ENCODE assay signal across 14 cellular contexts in genomic region chr20:51429144-51429482, GRCh38.
"Had no signal": no experiment of that assay in that cellular context is flagged by ENCODE, and none has a peak within 500 bp of the region (broad histone marks: within the 10 kb centered on the region; RNA-seq: fewer than 3 reads in every experiment).

No MANE protein-coding gene starts in this region.

- DNase-seq: activated CD4-positive, alpha-beta T cell treated with anti-CD3 and anti-CD28 coated beads, Interleukin-2, amount 50 U/mL, for 4 hours; activated CD8-positive, alpha-beta memory T cell treated with anti-CD3 and anti-CD28 coated beads, Interleukin-2, amount 10 ng/mL, durations not matched to agents 7 days and 5 days; activated gamma-delta T cell; activated T-cell treated with anti-CD3 and anti-CD28 coated beads, Interleukin-2, amount 50 U/mL, for 4 hours; amygdala; brain microvascular endothelial cell; foreskin keratinocyte; head of caudate nucleus; small intestine; stimulated activated naive CD4-positive, alpha-beta T cell had no signal

- H3K27ac Mint-ChIP-seq: memory B cell had no signal

- H3K27me3 Mint-ChIP-seq: activated CD8-positive, alpha-beta memory T cell treated with anti-CD3 and anti-CD28 coated beads, Interleukin-2, amount 10 ng/mL, durations not matched to agents 7 days and 5 days; activated naive CD8-positive, alpha-beta T cell; memory B cell had no signal

- ATAC-seq: activated CD4-positive, CD25-positive, alpha-beta regulatory T cell treated with anti-CD3 and anti-CD28 coated beads, Interleukin-2, amount 50 U/mL, for 24 hours; activated CD8-positive, alpha-beta memory T cell treated with anti-CD3 and anti-CD28 coated beads, Interleukin-2, amount 10 ng/mL, durations not matched to agents 7 days and 5 days; activated T-cell treated with anti-CD3 and anti-CD28 coated beads, Interleukin-2, amount 50 U/mL, for 4 hours; foreskin keratinocyte had no signal

- H3K4me3 Mint-ChIP-seq: activated CD8-positive, alpha-beta memory T cell treated with anti-CD3 and anti-CD28 coated beads, Interleukin-2, amount 10 ng/mL, durations not matched to agents 7 days and 5 days; activated naive CD8-positive, alpha-beta T cell; activated T-cell treated with anti-CD3 and anti-CD28 coated beads, Interleukin-2, amount 50 U/mL, for 4 hours; memory B cell; neural crest cell had no signal

- H3K9me3 Mint-ChIP-seq: activated T-cell treated with anti-CD3 and anti-CD28 coated beads, Interleukin-2, amount 50 U/mL, for 4 hours; memory B cell; neural crest cell had no signal
